Comparison of ENCODE assay signal across 8 cellular contexts in genomic region chr18:69838620-69839411, GRCh38.
DNase-seq lines count a peak whose midpoint lies in the region; ATAC-seq and TF ChIP-seq lines count a peak whose summit lies in the region.

No MANE protein-coding gene starts in this region.

- H3K9me2 ChIP-seq in PC-3 (replicated peaks; ENCODE audit: low read length): no peaks in the 10 kb centered on the region

- H3K27me3 ChIP-seq in PC-3 (ENCODE audit: low read length) (no peaks in the 10 kb centered on the region), iPS DF 6.9 (ENCODE audit: control insufficient read depth, insufficient read depth, low read length) (no peaks in the 10 kb centered on the region), body of pancreas (no peaks in the 10 kb centered on the region)

- POLR2A ChIA-PET in PC-3 (lab: Charles Lee; ENCODE audit: unreplicated experiment): no interaction called here

- H2AFZ ChIP-seq in PC-3 (ENCODE audit: low read length): peak overlapping the region; percentile 45; the same call in 1 of the 2 replicates

- TF ChIP-seq CTCF in PC-3 (conservative IDR thresholded peaks at IDR 0.05; ENCODE audit: low read depth, low read length): no peak
- no peak for TF ChIP-seq CTCF in body of pancreas (IDR thresholded peaks at IDR 0.05)

- peak; percentile 65; the same call in 1 of the 2 replicates for ATAC-seq in PC-3
- no peak for ATAC-seq in HG03108 (IDR thresholded peaks at IDR 0.05; ENCODE audit: unreplicated experiment)
- ATAC-seq in HG02763 (IDR thresholded peaks at IDR 0.05; ENCODE audit: unreplicated experiment): no peak
- no peak for ATAC-seq in body of pancreas

- intact Hi-C loops in PC-3 (cut with micrococcal nuclease) (no loop called here), body of pancreas (cut with DNase I) (no loop called here)

- no peaks in the 10 kb centered on the region for H3F3A ChIP-seq in PC-3 (ENCODE audit: low read length, unreplicated experiment)

- H3K9ac ChIP-seq in PC-3 (ENCODE audit: low read length): no peak overlapping the region

- no CpG with 5 or more reads among the region's 3 CpGs for WGBS in iPS DF 6.9 (ENCODE audit: insufficient coverage, insufficient read length)
- 90 to 93% methylated on average over 3 of the region's 3 CpGs for WGBS in body of pancreas, 2 donors

- DNase-seq in G401 (ENCODE audit: low spot score): peak; percentile 22
- peak; percentile 23 for DNase-seq in HCEC 1CT
- DNase-seq in PC-3: peak; percentile 61
- DNase-seq in iPS DF 6.9 (ENCODE audit: low read depth, low spot score): peak; percentile 63
- no peak for DNase-seq in effector CD8-positive, alpha-beta T cell (lab: John Stamatoyannopoulos, UW)
- DNase-seq in body of pancreas: no peak

- no peaks in the 10 kb centered on the region for H3K36me3 ChIP-seq in PC-3 (ENCODE audit: low read depth, low read length)
- no peaks in the 10 kb centered on the region for H3K36me3 ChIP-seq in iPS DF 6.9 (ENCODE audit: control insufficient read depth, insufficient read depth, low read length)
- no peaks in the 10 kb centered on the region for H3K36me3 ChIP-seq in body of pancreas (replicated peaks in 1 of 2; ENCODE audit: insufficient read depth in 1 of 2, low read depth in 2 of 2)

- TF ChIP-seq POLR2A in body of pancreas (IDR thresholded peaks at IDR 0.05): no peak

- CTCF ChIA-PET in PC-3 (lab: Charles Lee): no interaction called here

- no peaks in the 10 kb centered on the region for H3K4me1 ChIP-seq in PC-3 (ENCODE audit: insufficient read depth, low read length)
- no peaks in the 10 kb centered on the region for H3K4me1 ChIP-seq in iPS DF 6.9 (ENCODE audit: control insufficient read depth, insufficient read depth, low read length)
- H3K4me1 ChIP-seq in body of pancreas: no peaks in the 10 kb centered on the region

- BruUV-seq in PC-3 (replicated peaks; lab: Mats Ljungman, UMichigan): no TSS peak

- H3K79me2 ChIP-seq in PC-3 (ENCODE audit: low read length): no peaks in the 10 kb centered on the region

- in situ Hi-C loops in G401 (cut with HindIII; ENCODE audit: low sequenced_read_pairs): no loop called here

- H3K4me2 ChIP-seq in PC-3 (ENCODE audit: low read length): no peak overlapping the region

- H3K27ac ChIP-seq in PC-3 (ENCODE audit: low read length): no peak overlapping the region
- H3K27ac ChIP-seq in iPS DF 6.9 (ENCODE audit: low read length): no peak overlapping the region
- no peak overlapping the region for H3K27ac ChIP-seq in body of pancreas

- H3K4me3 ChIP-seq in PC-3 (ENCODE audit: low read length) (no peak overlapping the region), iPS DF 6.9 (ENCODE audit: low read length) (no peak overlapping the region), body of pancreas (no peak overlapping the region)

- no peaks in the 10 kb centered on the region for H3K9me3 ChIP-seq in PC-3 (ENCODE audit: low read length)
- H3K9me3 ChIP-seq in iPS DF 6.9 (ENCODE audit: control insufficient read depth, insufficient read depth, low read length): no peaks in the 10 kb centered on the region
- H3K9me3 ChIP-seq in body of pancreas: no peaks in the 10 kb centered on the region

- no peaks in the 10 kb centered on the region for H4K20me1 ChIP-seq in PC-3 (ENCODE audit: low read length)

Comparison
In these comparisons a context has a peak if more than half of its experiments do, and no peak if none do; other contexts are left out.
1. DNase-seq: peak in G401 (single experiment), HCEC 1CT (single experiment), PC-3 (single experiment) and iPS DF 6.9 (single experiment); none in effector CD8-positive, alpha-beta T cell (single experiment) and body of pancreas (0 of 4).